Comparison of ENCODE assay signal across 8 cellular contexts in genomic region chr11:118594984-118595383, GRCh38. TPM values are rescaled to one million over a fixed set of nuclear protein-coding genes. Genes with fewer than 3 reads are reported as not detected.
A peak's percentile ranks its signal among the peaks of the same experiment; 100 is the strongest.
DNase-seq lines count a peak whose midpoint lies in the region; FAIRE-seq and TF ChIP-seq lines count a peak whose summit lies in the region.
"Not testable (repeated sequence)": the region's sequence is repeated elsewhere in the genome, so short reads cannot be mapped to it uniquely, and the experiment has no call there.

No MANE protein-coding gene starts in this region.

- not testable (repeated sequence) for H3K27me3 Mint-ChIP-seq in activated T-helper 1 cell treated with anti-CD3 and anti-CD28 coated beads, Interleukin-12 subunit alpha, Interleukin-12 subunit beta, Interleukin-2, Interleukin-4 antibody, amounts not matched to agents 30 ng/mL and 10 ng/mL and 1 ng/mL, durations not matched to agents 14 hours and 24 hours and 36 hours (ENCODE audit: insufficient read depth)

- H3K4me3 ChIP-seq in GM12864 (ENCODE audit: low read depth, low read length); MM.1S (ENCODE audit: low read length); Peyer's patch: not testable (repeated sequence)

- H3K36me3 Mint-ChIP-seq in activated T-helper 1 cell treated with anti-CD3 and anti-CD28 coated beads, Interleukin-12 subunit alpha, Interleukin-12 subunit beta, Interleukin-2, Interleukin-4 antibody, amounts not matched to agents 30 ng/mL and 10 ng/mL and 1 ng/mL, durations not matched to agents 14 hours and 24 hours and 36 hours (ENCODE audit: low read depth): peaks cover 45% of the 10 kb centered on the region

- H2AFZ ChIP-seq in MM.1S (ENCODE audit: low read length): not testable (repeated sequence)

- peak; percentile 76 for FAIRE-seq in A204.1 (lab: Jason Lieb, UNC)

- H3K36me3 ChIP-seq in MM.1S (replicated peaks; ENCODE audit: insufficient read depth, low read length) (0 out of 2 replicates have a peak, but pooled peaks cover 16% of the 10 kb centered on the region), Peyer's patch (peaks cover 0 to 100% (median 0%) of the 10 kb centered on the region in 3 donors)

- H4K20me1 ChIP-seq in MM.1S (ENCODE audit: insufficient read depth, low read length): not testable (repeated sequence)

- H3K79me2 ChIP-seq in MM.1S (ENCODE audit: low read length): 0 out of 2 replicates have a peak, but pooled peaks cover 15% of the 10 kb centered on the region

- intact Hi-C loops in activated T-helper 1 cell treated with anti-CD3 and anti-CD28 coated beads, Interleukin-12 subunit alpha, Interleukin-12 subunit beta, Interleukin-2, Interleukin-4 antibody, amounts not matched to agents 30 ng/mL and 10 ng/mL and 1 ng/mL, durations not matched to agents 14 hours and 24 hours and 36 hours (cut with micrococcal nuclease): loop anchor here (1.0 kb wide), 2 partner anchors 16 to 64 kb away; no protein-coding TSS in a partner anchor

- not testable (repeated sequence) for H3K9ac ChIP-seq in MM.1S (ENCODE audit: low read length)

- not testable (repeated sequence) for H3K27me3 ChIP-seq in MM.1S (replicated peaks; ENCODE audit: insufficient read depth, low read length); Peyer's patch

- H3K4me2 ChIP-seq in MM.1S (ENCODE audit: low read depth, low read length): not testable (repeated sequence)

- DNase-seq in GM12864 (ENCODE audit: low read depth); Peyer's patch; activated T-helper 1 cell treated with anti-CD3 and anti-CD28 coated beads, Interleukin-12 subunit alpha, Interleukin-12 subunit beta, Interleukin-2, Interleukin-4 antibody, amounts not matched to agents 30 ng/mL and 10 ng/mL and 1 ng/mL, durations not matched to agents 14 hours and 24 hours and 36 hours (ENCODE audit: low spot score): not testable (repeated sequence)
- DNase-seq in MM.1S (peak; percentile 78), iris pigment epithelial cell (ENCODE audit: low read depth) (peak; percentile 51), pons (ENCODE audit: low spot score) (peak; percentile 86)
- peak; percentile 14 for DNase-seq in effector CD4-positive, alpha-beta T cell

- peak overlapping the region; percentile 2 for H3K27ac Mint-ChIP-seq in activated T-helper 1 cell treated with anti-CD3 and anti-CD28 coated beads, Interleukin-12 subunit alpha, Interleukin-12 subunit beta, Interleukin-2, Interleukin-4 antibody, amounts not matched to agents 30 ng/mL and 10 ng/mL and 1 ng/mL, durations not matched to agents 14 hours and 24 hours and 36 hours

- H3K4me1 Mint-ChIP-seq in activated T-helper 1 cell treated with anti-CD3 and anti-CD28 coated beads, Interleukin-12 subunit alpha, Interleukin-12 subunit beta, Interleukin-2, Interleukin-4 antibody, amounts not matched to agents 30 ng/mL and 10 ng/mL and 1 ng/mL, durations not matched to agents 14 hours and 24 hours and 36 hours (ENCODE audit: low read depth): not testable (repeated sequence)

- TF ChIP-seq POLR2A in Peyer's patch (IDR thresholded peaks at IDR 0.05): not testable (repeated sequence)

- H3K4me1 ChIP-seq in MM.1S (ENCODE audit: low read length); Peyer's patch: not testable (repeated sequence)

- not testable (repeated sequence) for H3K9me3 Mint-ChIP-seq in activated T-helper 1 cell treated with anti-CD3 and anti-CD28 coated beads, Interleukin-12 subunit alpha, Interleukin-12 subunit beta, Interleukin-2, Interleukin-4 antibody, amounts not matched to agents 30 ng/mL and 10 ng/mL and 1 ng/mL, durations not matched to agents 14 hours and 24 hours and 36 hours

- H3K9me2 ChIP-seq in MM.1S (replicated peaks; ENCODE audit: insufficient read depth, low read length): not testable (repeated sequence)

- not testable (repeated sequence) for H3K4me3 Mint-ChIP-seq in activated T-helper 1 cell treated with anti-CD3 and anti-CD28 coated beads, Interleukin-12 subunit alpha, Interleukin-12 subunit beta, Interleukin-2, Interleukin-4 antibody, amounts not matched to agents 30 ng/mL and 10 ng/mL and 1 ng/mL, durations not matched to agents 14 hours and 24 hours and 36 hours

- not testable (repeated sequence) for H3K27ac ChIP-seq in MM.1S (ENCODE audit: low read length)
- H3K27ac ChIP-seq in Peyer's patch: peak overlapping the region in 1 of 4 donors; percentile 19

- not testable (repeated sequence) for H3F3A ChIP-seq in MM.1S (ENCODE audit: insufficient read depth, low read length)

- TF ChIP-seq CTCF in GM12864 (IDR thresholded peaks at IDR 0.05; ENCODE audit: low read depth, low read length, missing control alignments) (peak; percentile 51), MM.1S (IDR thresholded peaks at IDR 0.05; ENCODE audit: low read length) (peak; percentile 55), Peyer's patch (IDR thresholded peaks at IDR 0.05) (peak in 4 of 6 experiments; percentile 27 to 59 (median 56))

- H3K9me3 ChIP-seq in MM.1S (replicated peaks; ENCODE audit: insufficient read depth, low read length); Peyer's patch: not testable (repeated sequence)

RNA-seq across cellular contexts. Expression of gene PHLDB1, which starts 12.4 kb away (rescaled TPM):
- total RNA-seq in Peyer's patch: 100 to 1,000 TPM in 2 of 4 donors, 10 to 100 TPM in 2; 32.4 to 380 (median 93.8) TPM
- 0.86 and 1.4 TPM in 2 replicates for total RNA-seq in activated T-helper 1 cell treated with anti-CD3 and anti-CD28 coated beads, Interleukin-12 subunit alpha, Interleukin-12 subunit beta, Interleukin-2, Interleukin-4 antibody, amounts not matched to agents 30 ng/mL and 10 ng/mL and 1 ng/mL, durations not matched to agents 14 hours and 24 hours and 36 hours

RNA-seq across cellular contexts. Expression of gene ARCN1, which starts 22.8 kb away (rescaled TPM):
- 100 to 1,000 TPM in 2 of 4 donors, 10 to 100 TPM in 2; 54.5 to 116 (median 91.0) TPM for total RNA-seq in Peyer's patch
- total RNA-seq in activated T-helper 1 cell treated with anti-CD3 and anti-CD28 coated beads, Interleukin-12 subunit alpha, Interleukin-12 subunit beta, Interleukin-2, Interleukin-4 antibody, amounts not matched to agents 30 ng/mL and 10 ng/mL and 1 ng/mL, durations not matched to agents 14 hours and 24 hours and 36 hours: 162 and 165 TPM in 2 replicates

RNA-seq across cellular contexts. Expression of gene IFT46, which starts 29.3 kb away (rescaled TPM):
- total RNA-seq in Peyer's patch: 10 to 100 TPM; 12.5 to 32.2 (median 14.4) TPM
- total RNA-seq in activated T-helper 1 cell treated with anti-CD3 and anti-CD28 coated beads, Interleukin-12 subunit alpha, Interleukin-12 subunit beta, Interleukin-2, Interleukin-4 antibody, amounts not matched to agents 30 ng/mL and 10 ng/mL and 1 ng/mL, durations not matched to agents 14 hours and 24 hours and 36 hours: 17.7 and 18.4 TPM in 2 replicates

Comparison
In these comparisons a context has a peak if more than half of its experiments do, and no peak if none do; other contexts are left out.
1. RNA of gene PHLDB1, which starts 12.4 kb away (total RNA-seq): 32.4 to 380 TPM in Peyer's patch; 0.86 to 1.4 TPM in activated T-helper 1 cell treated with anti-CD3 and anti-CD28 coated beads, Interleukin-12 subunit alpha, Interleukin-12 subunit beta, Interleukin-2, Interleukin-4 antibody, amounts not matched to agents 30 ng/mL and 10 ng/mL and 1 ng/mL, durations not matched to agents 14 hours and 24 hours and 36 hours; every median in the first group is over 10 times any median in the second.
2. Peak in every context shown above with its lines, with median percentiles within 50 percentile points of each other: CTCF ChIP-seq.